Comparison of ENCODE assay signal across 16 cellular contexts in the genomic region with DNA sequence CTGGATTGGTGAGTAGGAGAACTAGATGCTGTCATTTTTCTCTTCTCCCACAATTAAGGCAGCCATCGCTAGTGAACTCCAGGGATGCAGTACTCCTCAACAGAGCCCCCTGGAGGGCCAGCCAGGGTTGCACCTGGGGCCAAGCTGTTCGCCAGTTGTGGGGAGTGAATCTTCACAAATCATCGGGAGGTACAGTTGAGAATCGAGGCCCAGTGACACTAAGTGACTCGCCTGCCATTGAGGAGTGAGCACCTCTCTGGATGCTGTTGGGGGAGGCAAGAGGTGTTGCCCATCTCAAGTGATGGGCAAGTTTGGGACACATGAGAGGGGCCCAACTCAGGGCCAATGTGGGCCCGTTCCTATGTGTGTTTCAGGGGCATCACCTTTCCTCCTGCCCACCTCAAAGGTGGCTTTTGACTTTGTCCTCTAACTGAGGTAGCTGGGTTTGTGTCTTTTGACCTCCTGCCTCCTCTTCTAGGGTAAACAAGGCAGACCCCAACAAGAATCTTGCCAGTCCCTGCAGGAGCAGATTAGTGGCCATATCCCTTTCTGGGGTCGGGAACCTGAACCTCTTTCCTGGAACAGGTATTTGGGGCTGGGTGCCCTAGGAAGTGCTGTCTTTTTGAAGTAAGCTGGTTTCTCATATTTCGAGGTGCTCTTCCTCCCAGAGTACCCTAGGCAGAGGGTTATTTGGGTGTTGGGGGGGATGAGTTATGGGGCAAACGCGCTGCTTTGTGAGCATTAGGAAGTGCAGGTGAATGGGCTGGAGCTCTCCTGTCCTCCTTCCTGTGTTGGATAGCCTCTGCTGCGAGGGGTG.
DNase-seq lines count a peak whose midpoint lies in the region; FAIRE-seq and TF ChIP-seq lines count a peak whose summit lies in the region.
"Had no signal": no experiment of that assay in that cellular context is flagged by ENCODE, and none has a peak within 500 bp of the region (broad histone marks: within the 10 kb centered on the region; RNA-seq: fewer than 3 reads in every experiment).

No MANE protein-coding gene starts in this region.

- CTCF ChIA-PET in activated CD4-positive, alpha-beta memory T cell treated with anti-CD3 and anti-CD28 coated beads, Interleukin-2, amount 10 ng/mL, durations not matched to agents 7 days and 5 days (lab: Charles Lee): no interaction called here
- CTCF ChIA-PET in mammary epithelial cell (lab: Charles Lee; ENCODE audit: low non-redundant PET): no interaction called here

- TF ChIP-seq CTCF in kidney epithelial cell (IDR thresholded peaks at IDR 0.05; ENCODE audit: insufficient read depth, low read length, poor library complexity, severe bottlenecking) (peak; percentile 18), mammary epithelial cell (conservative IDR thresholded peaks at IDR 0.05 in 1 of 2, IDR thresholded peaks at IDR 0.05 in 1 of 2; ENCODE audit: extremely low read depth in 1 of 2, insufficient read depth in 1 of 2, low read depth in 1 of 2, low read length in 2 of 2) (no peak)

- H3K9me3 ChIP-seq in mammary epithelial cell (replicated peaks; ENCODE audit: insufficient read depth, low read length): no peaks in the 10 kb centered on the region
- H3K9me3 ChIP-seq: SJCRH30 had no signal

- H3K9ac ChIP-seq in mammary epithelial cell (ENCODE audit: insufficient read depth, low read length): no peak overlapping the region

- H3K4me3 ChIP-seq in kidney epithelial cell (ENCODE audit: low read depth, low read length): no peak overlapping the region
- no peak overlapping the region for H3K4me3 ChIP-seq in mammary epithelial cell (replicated peaks in 1 of 3; ENCODE audit: insufficient read depth in 1 of 3, low read depth in 2 of 3, low read length in 3 of 3)
- H3K4me3 ChIP-seq: SJCRH30 had no signal

- peak; percentile 42 for DNase-seq in activated effector memory CD4-positive, alpha-beta T cell treated with anti-CD3 and anti-CD28 coated beads, Interleukin-2, amount 50 U/mL, for 16 hours
- no peak for DNase-seq in activated effector memory CD4-positive, alpha-beta T cell treated with Interleukin-2 at 50 U/mL for 16 hours
- DNase-seq in activated CD4-positive, alpha-beta memory T cell treated with anti-CD3 and anti-CD28 coated beads, Interleukin-2, amount 10 ng/mL, durations not matched to agents 7 days and 5 days: peak; percentile 14
- DNase-seq in kidney epithelial cell (ENCODE audit: low read depth): no peak
- no peak for DNase-seq in mammary epithelial cell
- DNase-seq in RCC 7860 (ENCODE audit: low spot score): no peak
- no peak for DNase-seq in NCI-H1436 (lab: John Stamatoyannopoulos, UW)
- no peak for DNase-seq in CD1c-positive myeloid dendritic cell (ENCODE audit: extremely low spot score)
- DNase-seq: activated T-cell treated with anti-CD3 and anti-CD28 coated beads, Interleukin-2, amount 50 U/mL, for 24 hours; amniotic stem cell; DMS79 treated with DMSO at 0.1 percent for 48 hours; HCEC 1CT; NCI-H69; stimulated activated CD4-positive, alpha-beta T cell treated with anti-CD3 and anti-CD28 coated beads, Interleukin-12 subunit alpha, Interleukin-12 subunit beta, amount 100 ng/mL, for 4 hours; trophoblast cell had no signal

- no peaks in the 10 kb centered on the region for H3K79me2 ChIP-seq in mammary epithelial cell (ENCODE audit: insufficient read depth, low read length)

- WGBS in mammary epithelial cell (ENCODE audit: low coverage, missing lambda C conversion rate): 93% methylated on average over 11 of the region's 11 CpGs

- H3K27me3 Mint-ChIP-seq in activated CD4-positive, alpha-beta memory T cell treated with anti-CD3 and anti-CD28 coated beads, Interleukin-2, amount 10 ng/mL, durations not matched to agents 7 days and 5 days: peaks cover 12% of the 10 kb centered on the region
- H3K27me3 Mint-ChIP-seq: activated T-cell treated with anti-CD3 and anti-CD28 coated beads, Interleukin-2, amount 50 U/mL, for 24 hours had no signal

- dilution Hi-C loops in mammary epithelial cell (cut with HindIII; ENCODE audit: low sequenced_read_pairs): no loop called here

- POLR2A ChIA-PET in activated CD4-positive, alpha-beta memory T cell treated with anti-CD3 and anti-CD28 coated beads, Interleukin-2, amount 10 ng/mL, durations not matched to agents 7 days and 5 days (lab: Charles Lee): no interaction called here

- BruUV-seq in mammary epithelial cell (replicated peaks; lab: Mats Ljungman, UMichigan): no TSS peak

- no peaks in the 10 kb centered on the region for H3K9me3 Mint-ChIP-seq in activated CD4-positive, alpha-beta memory T cell treated with anti-CD3 and anti-CD28 coated beads, Interleukin-2, amount 10 ng/mL, durations not matched to agents 7 days and 5 days
- H3K9me3 Mint-ChIP-seq: activated T-cell treated with anti-CD3 and anti-CD28 coated beads, Interleukin-2, amount 50 U/mL, for 24 hours had no signal

- H3K36me3 ChIP-seq in kidney epithelial cell (ENCODE audit: control insufficient read depth, insufficient read depth, low read length) (no peaks in the 10 kb centered on the region), mammary epithelial cell (ENCODE audit: insufficient read depth, low read length) (no peaks in the 10 kb centered on the region)
- H3K36me3 ChIP-seq: SJCRH30 had no signal

- no peaks in the 10 kb centered on the region for H3K4me1 ChIP-seq in mammary epithelial cell (ENCODE audit: insufficient read depth, low read length)

- no peaks in the 10 kb centered on the region for H3K36me3 Mint-ChIP-seq in activated CD4-positive, alpha-beta memory T cell treated with anti-CD3 and anti-CD28 coated beads, Interleukin-2, amount 10 ng/mL, durations not matched to agents 7 days and 5 days (ENCODE audit: low read depth)

- H3K27me3 ChIP-seq in kidney epithelial cell (ENCODE audit: control insufficient read depth, insufficient read depth, low read length) (peaks cover 5% of the 10 kb centered on the region), mammary epithelial cell (ENCODE audit: insufficient read depth, low read length) (no peaks in the 10 kb centered on the region)
- H3K27me3 ChIP-seq: SJCRH30 had no signal

- H3K4me1 Mint-ChIP-seq in activated CD4-positive, alpha-beta memory T cell treated with anti-CD3 and anti-CD28 coated beads, Interleukin-2, amount 10 ng/mL, durations not matched to agents 7 days and 5 days: no peaks in the 10 kb centered on the region

- in situ Hi-C loops in mammary epithelial cell (cut with MboI; ENCODE audit: low sequenced_read_pairs in 2 of 2): no loop called here

- H3K4me3 Mint-ChIP-seq in activated CD4-positive, alpha-beta memory T cell treated with anti-CD3 and anti-CD28 coated beads, Interleukin-2, amount 10 ng/mL, durations not matched to agents 7 days and 5 days: no peak overlapping the region
- H3K4me3 Mint-ChIP-seq: activated T-cell treated with anti-CD3 and anti-CD28 coated beads, Interleukin-2, amount 50 U/mL, for 24 hours had no signal

- intact Hi-C loops in mammary epithelial cell (cut with micrococcal nuclease): no loop called here

- no peak overlapping the region for H3K4me2 ChIP-seq in mammary epithelial cell (ENCODE audit: insufficient read depth, low read depth, low read length)

- no peak overlapping the region for H2AFZ ChIP-seq in mammary epithelial cell (ENCODE audit: low read depth, low read length)

- H3K27ac ChIP-seq in mammary epithelial cell (ENCODE audit: insufficient read depth, low read depth, low read length): no peak overlapping the region
- H3K27ac ChIP-seq: SJCRH30 had no signal

- H3K27ac Mint-ChIP-seq in activated CD4-positive, alpha-beta memory T cell treated with anti-CD3 and anti-CD28 coated beads, Interleukin-2, amount 10 ng/mL, durations not matched to agents 7 days and 5 days: no peak overlapping the region
- H3K27ac Mint-ChIP-seq: activated T-cell treated with anti-CD3 and anti-CD28 coated beads, Interleukin-2, amount 50 U/mL, for 24 hours had no signal

- no peak for FAIRE-seq in RCC 7860 (lab: Jason Lieb, UNC)

- no peaks in the 10 kb centered on the region for H4K20me1 ChIP-seq in mammary epithelial cell (ENCODE audit: insufficient read depth, low read length)

Comparison
In these comparisons a context has a peak if more than half of its experiments do, and no peak if none do; other contexts are left out.
1. DNase-seq: peak in activated effector memory CD4-positive, alpha-beta T cell treated with anti-CD3 and anti-CD28 coated beads, Interleukin-2, amount 50 U/mL, for 16 hours (single experiment) and activated CD4-positive, alpha-beta memory T cell treated with anti-CD3 and anti-CD28 coated beads, Interleukin-2, amount 10 ng/mL, durations not matched to agents 7 days and 5 days (single experiment); none in activated effector memory CD4-positive, alpha-beta T cell treated with Interleukin-2 at 50 U/mL for 16 hours (single experiment), kidney epithelial cell (single experiment), mammary epithelial cell (single experiment), RCC 7860 (single experiment), NCI-H1436 (single experiment) and CD1c-positive myeloid dendritic cell (single experiment).